ENCODE assay signal across 8 cellular contexts in the genomic region with DNA sequence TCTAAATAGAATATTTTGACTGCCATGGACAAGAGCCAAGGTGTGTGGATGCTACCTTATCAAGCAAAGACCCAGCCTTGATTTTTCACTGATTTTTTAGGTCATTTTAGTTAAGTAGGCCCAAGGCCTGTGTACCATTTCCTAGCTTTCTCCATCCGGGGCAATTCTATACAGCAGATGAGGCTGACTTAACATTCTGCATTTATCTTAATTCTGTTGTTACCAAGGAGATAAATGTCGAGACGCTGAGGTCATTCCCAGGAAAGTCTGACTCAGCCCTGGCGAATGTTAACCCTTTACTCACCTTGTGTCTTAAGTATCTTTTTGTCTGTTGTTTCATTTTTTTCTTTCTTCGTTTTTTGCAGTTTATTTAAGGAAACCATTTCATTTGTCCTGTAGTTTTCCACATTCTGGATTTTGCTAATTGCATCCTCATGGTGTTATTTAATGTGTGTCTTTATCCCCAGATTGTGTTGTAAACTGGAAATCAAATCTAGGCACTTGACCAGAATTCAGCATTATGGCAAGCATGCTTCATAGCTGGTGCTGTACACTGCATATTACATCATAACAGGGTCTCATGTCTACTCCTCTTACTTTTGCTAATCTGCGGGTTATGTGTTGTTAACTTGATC.
DNase-seq lines count a peak whose midpoint lies in the region; ATAC-seq and TF ChIP-seq lines count a peak whose summit lies in the region.

No MANE protein-coding gene starts in this region.

- H3K27ac ChIP-seq in SJCRH30: peak overlapping the region; percentile 48

- H3K27me3 Mint-ChIP-seq in activated CD8-positive, alpha-beta T cell treated with anti-CD3 and anti-CD28 coated beads for 36 hours: no peaks in the 10 kb centered on the region
- no peaks in the 10 kb centered on the region for H3K27me3 Mint-ChIP-seq in activated CD8-positive, alpha-beta T cell treated with anti-CD3 and anti-CD28 coated beads, Interleukin-2, amount 10 ng/mL, durations not matched to agents 7 days and 5 days (ENCODE audit: low read depth)

- no peaks in the 10 kb centered on the region for H3K9me3 ChIP-seq in SJCRH30 (replicated peaks)

- peaks cover 3% of the 10 kb centered on the region for H3K9me3 Mint-ChIP-seq in activated CD8-positive, alpha-beta T cell treated with anti-CD3 and anti-CD28 coated beads for 36 hours
- peaks cover 4% of the 10 kb centered on the region for H3K9me3 Mint-ChIP-seq in activated CD8-positive, alpha-beta T cell treated with anti-CD3 and anti-CD28 coated beads, Interleukin-2, amount 10 ng/mL, durations not matched to agents 7 days and 5 days (ENCODE audit: insufficient read depth)
- peaks cover 2% of the 10 kb centered on the region for H3K9me3 Mint-ChIP-seq in stimulated activated effector memory CD8-positive, alpha-beta T cell treated with anti-CD3 and anti-CD28 coated beads, Interleukin-12 subunit alpha, Interleukin-12 subunit beta, amount 100 ng/mL, for 72 hours

- intact Hi-C loops in activated CD8-positive, alpha-beta T cell treated with anti-CD3 and anti-CD28 coated beads for 36 hours (cut with micrococcal nuclease): no loop called here
- intact Hi-C loops in left colon (cut with DNase I, micrococcal nuclease): no loop called here

- no peak for TF ChIP-seq CTCF in activated CD8-positive, alpha-beta T cell treated with anti-CD3 and anti-CD28 coated beads for 36 hours (IDR thresholded peaks at IDR 0.05)

- no peaks in the 10 kb centered on the region for H3K36me3 ChIP-seq in SJCRH30

- ATAC-seq in activated CD8-positive, alpha-beta T cell treated with anti-CD3 and anti-CD28 coated beads for 36 hours: no peak
- no peak for ATAC-seq in activated CD8-positive, alpha-beta T cell treated with anti-CD3 and anti-CD28 coated beads, Interleukin-2, amount 10 ng/mL, durations not matched to agents 7 days and 5 days
- no peak for ATAC-seq in stimulated activated effector memory CD8-positive, alpha-beta T cell treated with anti-CD3 and anti-CD28 coated beads, Interleukin-12 subunit alpha, Interleukin-12 subunit beta, amount 100 ng/mL, for 72 hours
- ATAC-seq in left colon: no peak

- DNase-seq in activated CD8-positive, alpha-beta T cell treated with anti-CD3 and anti-CD28 coated beads for 36 hours: peak; percentile 22
- no peak for DNase-seq in activated CD8-positive, alpha-beta T cell treated with anti-CD3 and anti-CD28 coated beads, Interleukin-2, amount 10 ng/mL, durations not matched to agents 7 days and 5 days
- DNase-seq in SJCRH30: peak; percentile 34 to 52
- peak; percentile 98 for DNase-seq in glomerular endothelial cell (ENCODE audit: extremely low read depth, low read depth, low spot score)
- no peak for DNase-seq in stimulated activated effector memory CD8-positive, alpha-beta T cell treated with anti-CD3 and anti-CD28 coated beads, Interleukin-12 subunit alpha, Interleukin-12 subunit beta, amount 100 ng/mL, for 72 hours (ENCODE audit: low spot score in 2 of 2)
- no peak for DNase-seq in NCI-H510A (lab: John Stamatoyannopoulos, UW)
- DNase-seq in nucleus accumbens (lab: John Stamatoyannopoulos, UW): no peak
- DNase-seq in left colon: no peak

- no peak overlapping the region for H3K27ac Mint-ChIP-seq in activated CD8-positive, alpha-beta T cell treated with anti-CD3 and anti-CD28 coated beads for 36 hours
- H3K27ac Mint-ChIP-seq in activated CD8-positive, alpha-beta T cell treated with anti-CD3 and anti-CD28 coated beads, Interleukin-2, amount 10 ng/mL, durations not matched to agents 7 days and 5 days: no peak overlapping the region
- H3K27ac Mint-ChIP-seq in stimulated activated effector memory CD8-positive, alpha-beta T cell treated with anti-CD3 and anti-CD28 coated beads, Interleukin-12 subunit alpha, Interleukin-12 subunit beta, amount 100 ng/mL, for 72 hours: peak overlapping the region; percentile 77

- no peak overlapping the region for H3K4me3 ChIP-seq in SJCRH30

- H3K4me3 Mint-ChIP-seq in activated CD8-positive, alpha-beta T cell treated with anti-CD3 and anti-CD28 coated beads for 36 hours: no peak overlapping the region
- H3K4me3 Mint-ChIP-seq in activated CD8-positive, alpha-beta T cell treated with anti-CD3 and anti-CD28 coated beads, Interleukin-2, amount 10 ng/mL, durations not matched to agents 7 days and 5 days: no peak overlapping the region
- H3K4me3 Mint-ChIP-seq in stimulated activated effector memory CD8-positive, alpha-beta T cell treated with anti-CD3 and anti-CD28 coated beads, Interleukin-12 subunit alpha, Interleukin-12 subunit beta, amount 100 ng/mL, for 72 hours: no peak overlapping the region

- CTCF ChIA-PET in activated CD8-positive, alpha-beta T cell treated with anti-CD3 and anti-CD28 coated beads for 36 hours (lab: Charles Lee): no interaction called here
- CTCF ChIA-PET in activated CD8-positive, alpha-beta T cell treated with anti-CD3 and anti-CD28 coated beads, Interleukin-2, amount 10 ng/mL, durations not matched to agents 7 days and 5 days (lab: Charles Lee): no interaction called here

- H3K4me1 Mint-ChIP-seq in activated CD8-positive, alpha-beta T cell treated with anti-CD3 and anti-CD28 coated beads for 36 hours (ENCODE audit: low read depth): peaks cover 7% of the 10 kb centered on the region
- no peaks in the 10 kb centered on the region for H3K4me1 Mint-ChIP-seq in activated CD8-positive, alpha-beta T cell treated with anti-CD3 and anti-CD28 coated beads, Interleukin-2, amount 10 ng/mL, durations not matched to agents 7 days and 5 days (ENCODE audit: low read depth)
- H3K4me1 Mint-ChIP-seq in stimulated activated effector memory CD8-positive, alpha-beta T cell treated with anti-CD3 and anti-CD28 coated beads, Interleukin-12 subunit alpha, Interleukin-12 subunit beta, amount 100 ng/mL, for 72 hours: peaks cover 6% of the 10 kb centered on the region

- no peaks in the 10 kb centered on the region for H3K27me3 ChIP-seq in SJCRH30

- POLR2A ChIA-PET in activated CD8-positive, alpha-beta T cell treated with anti-CD3 and anti-CD28 coated beads for 36 hours (lab: Charles Lee): no interaction called here
- POLR2A ChIA-PET in activated CD8-positive, alpha-beta T cell treated with anti-CD3 and anti-CD28 coated beads, Interleukin-2, amount 10 ng/mL, durations not matched to agents 7 days and 5 days (lab: Charles Lee): no interaction called here

- H3K4me1 ChIP-seq in SJCRH30: peaks cover 11% of the 10 kb centered on the region

- H3K36me3 Mint-ChIP-seq in activated CD8-positive, alpha-beta T cell treated with anti-CD3 and anti-CD28 coated beads for 36 hours (ENCODE audit: low read depth): peaks cover 20% of the 10 kb centered on the region
- H3K36me3 Mint-ChIP-seq in activated CD8-positive, alpha-beta T cell treated with anti-CD3 and anti-CD28 coated beads, Interleukin-2, amount 10 ng/mL, durations not matched to agents 7 days and 5 days (ENCODE audit: low read depth): peaks cover 19% of the 10 kb centered on the region
- H3K36me3 Mint-ChIP-seq in stimulated activated effector memory CD8-positive, alpha-beta T cell treated with anti-CD3 and anti-CD28 coated beads, Interleukin-12 subunit alpha, Interleukin-12 subunit beta, amount 100 ng/mL, for 72 hours: no peaks in the 10 kb centered on the region

Comparison
In these comparisons a context has a peak if more than half of its experiments do, and no peak if none do; other contexts are left out.
1. DNase-seq: peak in activated CD8-positive, alpha-beta T cell treated with anti-CD3 and anti-CD28 coated beads for 36 hours (single experiment), SJCRH30 (2 of 2) and glomerular endothelial cell (single experiment); none in activated CD8-positive, alpha-beta T cell treated with anti-CD3 and anti-CD28 coated beads, Interleukin-2, amount 10 ng/mL, durations not matched to agents 7 days and 5 days (single experiment), stimulated activated effector memory CD8-positive, alpha-beta T cell treated with anti-CD3 and anti-CD28 coated beads, Interleukin-12 subunit alpha, Interleukin-12 subunit beta, amount 100 ng/mL, for 72 hours (0 of 2), NCI-H510A (single experiment), nucleus accumbens (0 of 56) and left colon (0 of 2).